ENCODE assay signal across 22 cellular contexts in the genomic region with DNA sequence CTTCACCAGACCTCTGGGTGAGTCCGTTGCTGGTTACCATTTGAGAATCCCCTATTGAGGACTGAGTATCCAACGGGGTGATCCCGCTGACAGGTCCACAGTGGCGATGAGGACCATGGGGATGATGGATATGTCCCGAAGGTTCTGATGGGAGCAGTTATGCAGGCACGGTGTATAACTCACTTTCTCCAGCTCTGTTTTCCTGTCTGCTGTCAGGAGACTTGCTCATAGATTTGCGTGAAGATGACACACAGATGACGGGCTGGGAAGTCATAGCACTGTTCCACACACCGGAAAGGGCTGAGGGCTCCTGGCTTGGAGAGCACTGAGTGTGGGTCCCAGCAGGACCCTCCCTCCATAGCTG. TPM values are rescaled to one million over a fixed set of nuclear protein-coding genes. Genes with fewer than 3 reads are reported as not detected.
A peak's percentile ranks its signal among the peaks of the same experiment; 100 is the strongest.
DNase-seq lines count a peak whose midpoint lies in the region; ATAC-seq lines count a peak whose summit lies in the region.
"Had no signal": no experiment of that assay in that cellular context is flagged by ENCODE, and none has a peak within 500 bp of the region (broad histone marks: within the 10 kb centered on the region; RNA-seq: fewer than 3 reads in every experiment).

No MANE protein-coding gene starts in this region.

- no peak overlapping the region for H3K4me3 ChIP-seq in skeletal muscle satellite cell (ENCODE audit: low read length)
- H3K4me3 ChIP-seq: heart right ventricle, thyroid gland had no signal

- H3K9ac ChIP-seq in skeletal muscle satellite cell (ENCODE audit: low read depth, low read length), result peak overlapping the region; percentile 80

- peak overlapping the region; percentile 91 for H3K4me2 ChIP-seq in skeletal muscle satellite cell (ENCODE audit: low read length)

- peak; percentile 40 for DNase-seq in DMS53 (lab: John Stamatoyannopoulos, UW)
- no peak for DNase-seq in DMS53 treated with DMSO at 0.1 percent for 48 hours (lab: John Stamatoyannopoulos, UW; ENCODE audit: unreplicated experiment)
- peak; percentile 95 for DNase-seq in RKO (ENCODE audit: low spot score)
- no peak for DNase-seq in epithelial cell of prostate (ENCODE audit: low read depth, low spot score)
- DNase-seq in HuH-7.5 (ENCODE audit: low spot score), result no peak
- DNase-seq in NCI-H1436 (lab: John Stamatoyannopoulos, UW), result no peak
- DNase-seq: activated CD4-positive, alpha-beta memory T cell treated with anti-CD3 and anti-CD28 coated beads, Interleukin-2, amount 10 ng/mL, durations not matched to agents 7 days and 5 days; activated gamma-delta T cell treated with Interleukin-2 at 50 U/mL for 16 hours; heart right ventricle; KG1; left ventricle myocardium superior; midbrain; NCI-H1694 treated with DMSO at 0.1 percent for 48 hours; NCI-H526; small intestine; stimulated activated CD4-positive, alpha-beta T cell treated with anti-CD3 and anti-CD28 coated beads, Interleukin-4, amount 100 ng/mL, for 24 hours; stimulated activated naive CD8-positive, alpha-beta T cell treated with anti-CD3 and anti-CD28 coated beads, Interleukin-15, Interleukin-2, amounts not matched to agents 100 U/mL and 50 U/mL, for 24 hours; thyroid gland had no signal

- H3K36me3 ChIP-seq in skeletal muscle satellite cell (ENCODE audit: insufficient read depth, low read length), result no peaks in the 10 kb centered on the region
- H3K36me3 ChIP-seq: heart right ventricle, thyroid gland had no signal

- peak overlapping the region; percentile 75 for H3K27ac ChIP-seq in epithelial cell of prostate
- H3K27ac ChIP-seq: 22Rv1, heart right ventricle, thyroid gland had no signal

- H3K4me1 ChIP-seq in skeletal muscle satellite cell (ENCODE audit: control insufficient read depth, insufficient read depth, low read length), result peaks cover 40% of the 10 kb centered on the region

- no peaks in the 10 kb centered on the region for H3K27me3 ChIP-seq in skeletal muscle satellite cell (ENCODE audit: control insufficient read depth, insufficient read depth, low read length)
- H3K27me3 ChIP-seq: thyroid gland had no signal

- ATAC-seq in GM21825 (IDR thresholded peaks at IDR 0.05; ENCODE audit: unreplicated experiment), result no peak
- ATAC-seq: activated CD4-positive, CD25-positive, alpha-beta regulatory T cell treated with anti-CD3 and anti-CD28 coated beads, Interleukin-2, amount 50 U/mL, for 24 hours; heart right ventricle; left ventricle myocardium superior; stimulated activated naive CD8-positive, alpha-beta T cell treated with anti-CD3 and anti-CD28 coated beads, Interleukin-15, Interleukin-2, amounts not matched to agents 100 U/mL and 50 U/mL, for 24 hours had no signal

- H3K9me3 ChIP-seq in skeletal muscle satellite cell (replicated peaks; ENCODE audit: low read length), result no peaks in the 10 kb centered on the region
- H3K9me3 ChIP-seq: heart right ventricle, thyroid gland had no signal

RNA-seq across cellular contexts. Expression of gene ADCY7, which starts 22.2 kb away (rescaled TPM):
- 57.0 and 57.7 TPM in 2 replicates for total RNA-seq in skeletal muscle satellite cell (2012; rRNA removed)

Comparison
In these comparisons a context has a peak if more than half of its experiments do, and no peak if none do; other contexts are left out.
1. DNase-seq: peak in DMS53 (single experiment) and RKO (single experiment); none in DMS53 treated with DMSO at 0.1 percent for 48 hours (single experiment), epithelial cell of prostate (single experiment), HuH-7.5 (single experiment) and NCI-H1436 (single experiment).